ENCODE assay signal across 5 cellular contexts in genomic region chr16:16572130-16572774, GRCh38.
A peak's percentile ranks its signal among the peaks of the same experiment; 100 is the strongest.
DNase-seq lines count a peak whose midpoint lies in the region; ATAC-seq, FAIRE-seq and TF ChIP-seq lines count a peak whose summit lies in the region.
"Not testable (repeated sequence)": the region's sequence is repeated elsewhere in the genome, so short reads cannot be mapped to it uniquely, and the experiment has no call there.

No MANE protein-coding gene starts in this region.

- not testable (repeated sequence) for TF ChIP-seq RAD21 in HCT116 (IDR thresholded peaks at IDR 0.05; ENCODE audit: low read depth); GM12878 (IDR thresholded peaks at IDR 0.05; ENCODE audit: insufficient read depth, low read depth, low read length)

- H3K27ac Mint-ChIP-seq in Calu3 (ENCODE audit: unreplicated experiment), result not testable (repeated sequence)

- not testable (repeated sequence) for DNase-seq in Calu3; HCT116 (ENCODE audit: low read depth, low spot score); GM12878 (ENCODE audit: low read depth, low spot score); bronchial epithelial cell (ENCODE audit: low read depth); psoas muscle

- not testable (repeated sequence) for H3K4me2 ChIP-seq in HCT116 (ENCODE audit: low read length); GM12878 (ENCODE audit: control insufficient read depth, insufficient read depth)

- POLR2A ChIA-PET in HCT116 (lab: Charles Lee); GM12878 (lab: Charles Lee): not testable (repeated sequence)

- intact Hi-C loops in Calu3 (cut with micrococcal nuclease; ENCODE audit: unreplicated experiment); HCT116 (cut with micrococcal nuclease); GM12878 (cut with micrococcal nuclease; ENCODE audit: unreplicated experiment); psoas muscle (cut with DNase I): not testable (repeated sequence)

- not testable (repeated sequence) for H3K27me3 Mint-ChIP-seq in Calu3 (ENCODE audit: unreplicated experiment)

- not testable (repeated sequence) for H3K4me1 Mint-ChIP-seq in Calu3 (ENCODE audit: low read depth, unreplicated experiment)

- H3K4me1 ChIP-seq in HCT116 (ENCODE audit: control insufficient read depth in 1 of 2, insufficient read depth in 2 of 2, low read length in 2 of 2); GM12878 (ENCODE audit: control insufficient read depth, insufficient read depth, low read length); psoas muscle: not testable (repeated sequence)

- in situ Hi-C loops in GM12878 (cut with MboI), result not testable (repeated sequence)

- 53% methylated on average over 6 of the region's 10 CpGs for WGBS in GM12878 (ENCODE audit: insufficient coverage, insufficient replicate concordance, low lambda C conversion rate, missing lambda C conversion rate)
- 15 to 20% (median 19%) methylated on average over 7 of the region's 10 CpGs for WGBS in psoas muscle, 3 donors

- CTCF ChIA-PET in Calu3 (lab: Charles Lee); HCT116 (lab: Charles Lee); GM12878 (lab: Yijun Ruan, JAX): not testable (repeated sequence)

- not testable (repeated sequence) for H3K4me3 ChIP-seq in HCT116 (replicated peaks in 1 of 2; ENCODE audit: low read depth in 1 of 2, low read length in 2 of 2); GM12878; bronchial epithelial cell (ENCODE audit: low read depth, low read length); psoas muscle

- H3K9me3 Mint-ChIP-seq in Calu3 (ENCODE audit: low read depth, unreplicated experiment), result not testable (repeated sequence)

- not testable (repeated sequence) for H2AFZ ChIP-seq in HCT116 (ENCODE audit: low read depth, low read length, poor library complexity, severe bottlenecking); GM12878 (ENCODE audit: control insufficient read depth, low read depth, low read length)

- FAIRE-seq in GM12878 (lab: Jason Lieb, UNC), result not testable (repeated sequence)
- FAIRE-seq in bronchial epithelial cell (lab: Jason Lieb, UNC), result peak; percentile 64

- not testable (repeated sequence) for H3K36me3 ChIP-seq in HCT116 (ENCODE audit: control insufficient read depth in 1 of 2, insufficient read depth in 2 of 2, low read length in 2 of 2); GM12878 (ENCODE audit: control insufficient read depth in 2 of 2, insufficient read depth in 2 of 2, low read length in 1 of 2); bronchial epithelial cell (ENCODE audit: control insufficient read depth, insufficient read depth, low read length); psoas muscle (ENCODE audit: insufficient read depth in 1 of 2, low read depth in 1 of 2)

- not testable (repeated sequence) for H3K9me3 ChIP-seq in HCT116 (ENCODE audit: control insufficient read depth in 1 of 2, insufficient read depth in 1 of 2, low read depth in 1 of 2, low read length in 2 of 2); GM12878 (replicated peaks; ENCODE audit: control insufficient read depth, insufficient read depth, low read length); psoas muscle

- not testable (repeated sequence) for TF ChIP-seq POLR2A in HCT116 (IDR thresholded peaks at IDR 0.05; ENCODE audit: borderline replicate concordance, extremely low read depth, insufficient read depth, insufficient read length); GM12878 (IDR thresholded peaks at IDR 0.05; ENCODE audit: low read depth, low read length)

- not testable (repeated sequence) for H3K36me3 Mint-ChIP-seq in Calu3 (ENCODE audit: insufficient read depth, unreplicated experiment)

- not testable (repeated sequence) for H3K9ac ChIP-seq in HCT116 (ENCODE audit: low read length); GM12878 (ENCODE audit: control insufficient read depth, insufficient read depth, low read length)

- TF ChIP-seq EP300 in GM12878 (IDR thresholded peaks at IDR 0.05; ENCODE audit: borderline replicate concordance in 1 of 2, control insufficient read depth in 1 of 2, low read depth in 2 of 2, low read length in 2 of 2), result not testable (repeated sequence)

- not testable (repeated sequence) for H3K27ac ChIP-seq in HCT116 (ENCODE audit: low read depth, low read length); GM12878 (ENCODE audit: control insufficient read depth, insufficient read depth); psoas muscle

- H3K4me3 Mint-ChIP-seq in Calu3 (ENCODE audit: low read depth, unreplicated experiment), result not testable (repeated sequence)

- ATAC-seq in HCT116 (peak; percentile 49), psoas muscle (peak; percentile 87 to 98 (median 89))
- not testable (repeated sequence) for ATAC-seq in GM12878

- SMC1A ChIA-PET in GM12878 (lab: Charles Lee; ENCODE audit: uncharacterized antibody, unreplicated experiment), result not testable (repeated sequence)

- H3K9me2 ChIP-seq in HCT116 (ENCODE audit: insufficient read depth), result not testable (repeated sequence)

- not testable (repeated sequence) for H3K27me3 ChIP-seq in HCT116 (ENCODE audit: insufficient read depth, low read length); GM12878 (replicated peaks in 1 of 2; ENCODE audit: control insufficient read depth in 2 of 2, insufficient read depth in 2 of 2, low read length in 1 of 2); bronchial epithelial cell (ENCODE audit: control insufficient read depth, insufficient read depth, low read length); psoas muscle (ENCODE audit: insufficient read depth in 3 of 3, low read length in 2 of 3)

- BruUV-seq in Calu3 (replicated peaks; lab: Mats Ljungman, UMichigan) (TSS peak; percentile 86), HCT116 (replicated peaks; lab: Mats Ljungman, UMichigan) (TSS peak; percentile 90), GM12878 (replicated peaks; lab: Mats Ljungman, UMichigan) (TSS peak; percentile 91)

- not testable (repeated sequence) for TF ChIP-seq CTCF in Calu3 (IDR thresholded peaks at IDR 0.05; ENCODE audit: unreplicated experiment); HCT116 (IDR thresholded peaks at IDR 0.05 in 2 of 3, conservative IDR thresholded peaks at IDR 0.05 in 1 of 3; ENCODE audit: borderline replicate concordance in 1 of 3, insufficient read depth in 1 of 3, low read depth in 2 of 3, low read length in 2 of 3); GM12878 (IDR thresholded peaks at IDR 0.05 in 2 of 3, conservative IDR thresholded peaks at IDR 0.05 in 1 of 3; ENCODE audit: control insufficient read depth in 2 of 3, extremely low read depth in 1 of 3, insufficient read depth in 1 of 3, low read depth in 3 of 3, low read length in 3 of 3); bronchial epithelial cell (IDR thresholded peaks at IDR 0.05; ENCODE audit: insufficient read depth, low read length, severe bottlenecking); psoas muscle (IDR thresholded peaks at IDR 0.05)

- H4K20me1 ChIP-seq in HCT116 (ENCODE audit: insufficient read depth); GM12878 (ENCODE audit: control insufficient read depth, insufficient read depth): not testable (repeated sequence)

- H3K79me2 ChIP-seq in HCT116 (ENCODE audit: insufficient read depth, low read length); GM12878 (ENCODE audit: control insufficient read depth, insufficient read depth, low read length): not testable (repeated sequence)

- RAD21 ChIA-PET in HCT116 (lab: Charles Lee; ENCODE audit: low non-redundant PET in 1 of 2, low total read pairs in 2 of 2, uncharacterized antibody in 2 of 2, unreplicated experiment in 2 of 2); GM12878 (lab: Charles Lee; ENCODE audit: unreplicated experiment): not testable (repeated sequence)
